In the genomic region with DNA sequence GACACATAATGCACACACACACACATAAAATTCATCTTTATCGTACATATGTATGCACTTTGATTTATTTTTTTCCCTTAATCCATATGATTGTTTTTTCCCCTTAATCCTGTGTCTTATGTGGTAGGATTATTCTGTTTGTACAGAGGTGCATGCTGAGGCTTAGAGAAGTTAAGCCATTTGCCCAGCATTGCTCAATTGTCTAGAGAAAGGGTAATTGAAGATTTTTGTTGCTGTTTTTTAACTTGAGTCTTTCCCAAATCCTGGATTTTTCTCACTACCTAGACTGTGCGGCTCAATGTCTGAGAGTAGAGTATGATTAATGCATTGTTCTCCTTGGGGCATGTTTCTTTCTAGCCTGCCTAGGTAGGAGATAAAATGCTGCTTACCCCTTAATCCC, we compare ENCODE assay signal across 16 cellular contexts. TPM values are rescaled to one million over a fixed set of nuclear protein-coding genes. Genes with fewer than 3 reads are reported as not detected.
DNase-seq lines count a peak whose midpoint lies in the region; ATAC-seq, FAIRE-seq and TF ChIP-seq lines count a peak whose summit lies in the region.
"Had no signal": no experiment of that assay in that cellular context is flagged by ENCODE, and none has a peak within 500 bp of the region (broad histone marks: within the 10 kb centered on the region; RNA-seq: fewer than 3 reads in every experiment).

No MANE protein-coding gene starts in this region.

- POLR2A ChIA-PET in HEK293T (lab: Yijun Ruan, JAX), result no interaction called here

- TF ChIP-seq CTCF in D721Med (IDR thresholded peaks at IDR 0.05; ENCODE audit: insufficient read depth, missing control alignments) (no peak), adrenal gland (IDR thresholded peaks at IDR 0.05) (no peak), sigmoid colon (IDR thresholded peaks at IDR 0.05) (no peak)

- no peak overlapping the region for H3K4me3 Mint-ChIP-seq in activated T-cell treated with anti-CD3 and anti-CD28 coated beads, Interleukin-2, amount 50 U/mL, for 4 hours
- H3K4me3 Mint-ChIP-seq: activated CD4-positive, alpha-beta memory T cell treated with anti-CD3 and anti-CD28 coated beads for 36 hours; activated naive CD4-positive, alpha-beta T cell treated with anti-CD3 and anti-CD28 coated beads, Interleukin-2, amount 50 U/mL, for 24 hours; activated T-cell treated with anti-CD3 and anti-CD28 coated beads, Interleukin-2, amount 50 U/mL, for 24 hours had no signal

- H3K36me3 ChIP-seq in adrenal gland (replicated peaks in 1 of 2) (no peaks in the 10 kb centered on the region), sigmoid colon (no peaks in the 10 kb centered on the region)
- H3K36me3 ChIP-seq: cardiac muscle cell had no signal

- CTCF ChIA-PET in HEK293T (lab: Yijun Ruan, JAX), result no interaction called here

- H3K4me1 ChIP-seq in adrenal gland (replicated peaks in 1 of 2) (peaks cover 94 to 100% of the 10 kb centered on the region in 2 donors), sigmoid colon (peaks cover 0 to 100% (median 92%) of the 10 kb centered on the region in 4 donors)

- no peaks in the 10 kb centered on the region for H3K27me3 ChIP-seq in adrenal gland
- H3K27me3 ChIP-seq in sigmoid colon, result no peaks in the 10 kb centered on the region
- H3K27me3 ChIP-seq: cardiac muscle cell had no signal

- intact Hi-C loops in adrenal gland (cut with DNase I) (no loop called here), sigmoid colon (cut with DNase I) (no loop called here)

- H3K9me3 Mint-ChIP-seq in activated T-cell treated with anti-CD3 and anti-CD28 coated beads, Interleukin-2, amount 50 U/mL, for 4 hours, result no peaks in the 10 kb centered on the region
- H3K9me3 Mint-ChIP-seq: activated CD4-positive, alpha-beta memory T cell treated with anti-CD3 and anti-CD28 coated beads for 36 hours; activated naive CD4-positive, alpha-beta T cell treated with anti-CD3 and anti-CD28 coated beads, Interleukin-2, amount 50 U/mL, for 24 hours; activated T-cell treated with anti-CD3 and anti-CD28 coated beads, Interleukin-2, amount 50 U/mL, for 24 hours; naive thymus-derived CD8-positive, alpha-beta T cell had no signal

- TF ChIP-seq POLR2A in adrenal gland (IDR thresholded peaks at IDR 0.05) (no peak), sigmoid colon (IDR thresholded peaks at IDR 0.05) (no peak)

- H3K4me3 ChIP-seq in adrenal gland (no peak overlapping the region), sigmoid colon (peak overlapping the region in 1 of 4 donors; percentile 62)
- H3K4me3 ChIP-seq: cardiac muscle cell had no signal

- FAIRE-seq in D721Med (lab: Jason Lieb, UNC), result peak; percentile 87

- TF ChIP-seq EP300 in sigmoid colon (IDR thresholded peaks at IDR 0.05), result no peak

- no peaks in the 10 kb centered on the region for H3K27me3 Mint-ChIP-seq in activated T-cell treated with anti-CD3 and anti-CD28 coated beads, Interleukin-2, amount 50 U/mL, for 4 hours (ENCODE audit: low read depth)
- H3K27me3 Mint-ChIP-seq: activated CD4-positive, alpha-beta memory T cell treated with anti-CD3 and anti-CD28 coated beads for 36 hours; activated naive CD4-positive, alpha-beta T cell treated with anti-CD3 and anti-CD28 coated beads, Interleukin-2, amount 50 U/mL, for 24 hours; activated T-cell treated with anti-CD3 and anti-CD28 coated beads, Interleukin-2, amount 50 U/mL, for 24 hours; naive thymus-derived CD8-positive, alpha-beta T cell had no signal

- peak overlapping the region in 4 of 5 donors; percentile 53 to 96 (median 93) for H3K27ac ChIP-seq in adrenal gland
- peak overlapping the region; percentile 93 to 99 (median 95) for H3K27ac ChIP-seq in sigmoid colon

- H3K9me3 ChIP-seq in adrenal gland (replicated peaks in 1 of 3), result no peaks in the 10 kb centered on the region
- no peaks in the 10 kb centered on the region for H3K9me3 ChIP-seq in sigmoid colon

- peaks cover 56% of the 10 kb centered on the region for H3K4me1 Mint-ChIP-seq in activated T-cell treated with anti-CD3 and anti-CD28 coated beads, Interleukin-2, amount 50 U/mL, for 4 hours (ENCODE audit: low read depth)

- WGBS in adrenal gland, 4 donors, result 61 to 75% (median 67%) methylated on average over 2 of the region's 2 CpGs
- 92 to 97% methylated on average over 2 of the region's 2 CpGs for WGBS in sigmoid colon, 2 donors

- DNase-seq in D721Med (ENCODE audit: insufficient read length, low spot score), result peak; percentile 35
- no peak for DNase-seq in adrenal gland
- DNase-seq in iris pigment epithelial cell (ENCODE audit: low read depth), result peak; percentile 47
- DNase-seq in sigmoid colon, result no peak
- DNase-seq in OCI-M2 (lab: John Stamatoyannopoulos, UW; ENCODE audit: unreplicated experiment), result no peak
- DNase-seq in activated T-cell treated with anti-CD3 and anti-CD28 coated beads, Interleukin-2, amount 50 U/mL, for 4 hours, result no peak
- DNase-seq in stimulated activated CD8-positive, alpha-beta memory T cell treated with anti-CD3 and anti-CD28 coated beads, Interleukin-4, amount 100 ng/mL, for 48 hours, result no peak
- no peak for DNase-seq in HEK293T (ENCODE audit: extremely low spot score)
- DNase-seq: activated CD4-positive, alpha-beta memory T cell treated with anti-CD3 and anti-CD28 coated beads for 36 hours; activated T-cell treated with anti-CD3 and anti-CD28 coated beads, Interleukin-2, amount 50 U/mL, for 24 hours; naive thymus-derived CD8-positive, alpha-beta T cell; NCI-H2171 treated with DMSO at 0.1 percent for 48 hours; NCI-H774 had no signal

- no peak for ATAC-seq in activated T-cell treated with anti-CD3 and anti-CD28 coated beads, Interleukin-2, amount 50 U/mL, for 4 hours
- ATAC-seq: left lobe of liver; naive thymus-derived CD8-positive, alpha-beta T cell had no signal

- H3K36me3 Mint-ChIP-seq in activated T-cell treated with anti-CD3 and anti-CD28 coated beads, Interleukin-2, amount 50 U/mL, for 4 hours (ENCODE audit: insufficient read depth), result peaks cover 10% of the 10 kb centered on the region

TF ChIP-seq in HEK293T, 16 proteins besides CTCF, POLR2A, EP300 and RAD21:
- TF ChIP-seq NFRKB (IDR thresholded peaks at IDR 0.05) (no peak), L3MBTL2 (conservative IDR thresholded peaks at IDR 0.05) (no peak), HDGF (IDR thresholded peaks at IDR 0.05; ENCODE audit: borderline replicate concordance) (no peak), FOXK2 (IDR thresholded peaks at IDR 0.05) (no peak), CTBP1 (IDR thresholded peaks at IDR 0.05; ENCODE audit: borderline replicate concordance) (no peak), SP1 (IDR thresholded peaks at IDR 0.05) (no peak), ELF4 (IDR thresholded peaks at IDR 0.05) (no peak), BHLHE40 (IDR thresholded peaks at IDR 0.05; ENCODE audit: borderline replicate concordance) (no peak), FOXM1 (IDR thresholded peaks at IDR 0.05; ENCODE audit: borderline replicate concordance) (no peak), ARNT (IDR thresholded peaks at IDR 0.05) (no peak), ZNF384 (IDR thresholded peaks at IDR 0.05) (no peak), SUZ12 (IDR thresholded peaks at IDR 0.05) (no peak), LEF1 (IDR thresholded peaks at IDR 0.05; ENCODE audit: borderline replicate concordance) (no peak), FOXA1 (IDR thresholded peaks at IDR 0.05) (no peak), TARDBP (IDR thresholded peaks at IDR 0.05) (no peak)
- TF ChIP-seq, protein P1, sequence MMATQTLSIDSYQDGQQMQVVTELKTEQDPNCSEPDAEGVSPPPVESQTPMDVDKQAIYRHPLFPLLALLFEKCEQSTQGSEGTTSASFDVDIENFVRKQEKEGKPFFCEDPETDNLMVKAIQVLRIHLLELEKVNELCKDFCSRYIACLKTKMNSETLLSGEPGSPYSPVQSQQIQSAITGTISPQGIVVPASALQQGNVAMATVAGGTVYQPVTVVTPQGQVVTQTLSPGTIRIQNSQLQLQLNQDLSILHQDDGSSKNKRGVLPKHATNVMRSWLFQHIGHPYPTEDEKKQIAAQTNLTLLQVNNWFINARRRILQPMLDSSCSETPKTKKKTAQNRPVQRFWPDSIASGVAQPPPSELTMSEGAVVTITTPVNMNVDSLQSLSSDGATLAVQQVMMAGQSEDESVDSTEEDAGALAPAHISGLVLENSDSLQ (IDR thresholded peaks at IDR 0.05), result no peak
TF ChIP-seq in HEK293T: peak in this region for 0.

RNA-seq across cellular contexts. Expression of gene WBP1L, which starts 35.0 kb away (rescaled TPM):
- total RNA-seq in adrenal gland (100 to 1,000 TPM in 7 of 8 donors, 10 to 100 TPM in 1; 77.4 to 231 (median 120) TPM), sigmoid colon (100 to 1,000 TPM in 2 of 4 donors, 10 to 100 TPM in 2; 83.8 to 148 (median 115) TPM)
- polyA plus RNA-seq in adrenal gland (10 to 100 TPM; 38.5 to 48.5 (median 46.7) TPM), sigmoid colon (10 to 100 TPM; 22.9 to 39.3 (median 25.8) TPM)
- 10 to 100 TPM; 12.8 to 15.1 (median 14.0) TPM for total RNA-seq in activated T-cell treated with anti-CD3 and anti-CD28 coated beads, Interleukin-2, amount 50 U/mL, for 4 hours

RNA-seq across cellular contexts. Expression of gene CYP17A1, which starts 58.4 kb away (rescaled TPM):
- total RNA-seq in adrenal gland (over 10,000 TPM in 5 of 8 donors, 1,000 to 10,000 TPM in 3; 5,772 to 29,109 (median 14,288) TPM), sigmoid colon (not detected)
- polyA plus RNA-seq in adrenal gland (over 10,000 TPM in 2 of 3 donors, 1,000 to 10,000 TPM in 1; 2,313 to 37,742 (median 10,572) TPM), sigmoid colon (1 to 10 TPM in 1 of 3 donors, under 1 TPM in 1, not detected in 1; 0.92 to 3.0 TPM)
- total RNA-seq in activated T-cell treated with anti-CD3 and anti-CD28 coated beads, Interleukin-2, amount 50 U/mL, for 4 hours, result 1 to 10 TPM; 1.2 to 1.9 (median 1.5) TPM
- total RNA-seq: activated CD4-positive, alpha-beta memory T cell treated with anti-CD3 and anti-CD28 coated beads for 36 hours; cardiac muscle cell; naive thymus-derived CD8-positive, alpha-beta T cell had no signal
- polyA plus RNA-seq: cardiac muscle cell had no signal

Comparison
In these comparisons a context has a peak if more than half of its experiments do, and no peak if none do; other contexts are left out.
1. DNase-seq: peak in D721Med (single experiment) and iris pigment epithelial cell (single experiment); none in adrenal gland (0 of 7), sigmoid colon (single experiment), OCI-M2 (single experiment), activated T-cell treated with anti-CD3 and anti-CD28 coated beads, Interleukin-2, amount 50 U/mL, for 4 hours (single experiment), stimulated activated CD8-positive, alpha-beta memory T cell treated with anti-CD3 and anti-CD28 coated beads, Interleukin-4, amount 100 ng/mL, for 48 hours (single experiment) and HEK293T (single experiment).
2. RNA of gene WBP1L, which starts 35.0 kb away (total RNA-seq): 83.8 to 148 TPM in sigmoid colon and 77.4 to 231 TPM in adrenal gland; 12.8 to 15.1 TPM in activated T-cell treated with anti-CD3 and anti-CD28 coated beads, Interleukin-2, amount 50 U/mL, for 4 hours; every median in the first group is over 4 times any median in the second.
3. RNA of gene CYP17A1, which starts 58.4 kb away (total RNA-seq): 5,772 to 29,109 TPM in adrenal gland; 1.2 to 1.9 TPM in activated T-cell treated with anti-CD3 and anti-CD28 coated beads, Interleukin-2, amount 50 U/mL, for 4 hours and not detected in sigmoid colon; every median in the first group is over 1,000 times any median in the second.